Comparison of ENCODE assay signal across 8 cellular contexts in genomic region chr7:48084727-48085432, GRCh38. TPM values are rescaled to one million over a fixed set of nuclear protein-coding genes. Genes with fewer than 3 reads are reported as not detected.
A peak's percentile ranks its signal among the peaks of the same experiment; 100 is the strongest.
DNase-seq lines count a peak whose midpoint lies in the region; ATAC-seq and TF ChIP-seq lines count a peak whose summit lies in the region.
"Had no signal": no experiment of that assay in that cellular context is flagged by ENCODE, and none has a peak within 500 bp of the region (broad histone marks: within the 10 kb centered on the region; RNA-seq: fewer than 3 reads in every experiment).

No MANE protein-coding gene starts in this region.

- DNase-seq in RPMI8226: peak; percentile 76
- peak; percentile 78 for DNase-seq in activated naive CD4-positive, alpha-beta T cell treated with Interleukin-2 at 50 U/mL for 16 hours
- peak; percentile 91 for DNase-seq in right atrium auricular region (ENCODE audit: low spot score)
- DNase-seq in stimulated activated CD4-positive, alpha-beta T cell treated with anti-CD3 and anti-CD28 coated beads, Interleukin-2, amount 100 ng/mL, for 48 hours: peak; percentile 57 to 58
- DNase-seq in NCI-H524 (lab: John Stamatoyannopoulos, UW): no peak

- H3K27ac ChIP-seq in right atrium auricular region: peak overlapping the region; percentile 61 to 63

- no peaks in the 10 kb centered on the region for H3K27me3 ChIP-seq in right atrium auricular region

- ATAC-seq in GM19025 (IDR thresholded peaks at IDR 0.05; ENCODE audit: low read depth, unreplicated experiment) (peak; percentile 49), HG03095 (IDR thresholded peaks at IDR 0.05; ENCODE audit: unreplicated experiment) (peak; percentile 59)

- no peak overlapping the region for H3K4me3 ChIP-seq in right atrium auricular region

- no peaks in the 10 kb centered on the region for H3K36me3 ChIP-seq in right atrium auricular region

- peaks cover 0 to 56% of the 10 kb centered on the region in 2 donors for H3K4me1 ChIP-seq in right atrium auricular region

- no peak for TF ChIP-seq CTCF in right atrium auricular region (IDR thresholded peaks at IDR 0.05)

- no peaks in the 10 kb centered on the region for H3K9me3 ChIP-seq in right atrium auricular region

RNA-seq across cellular contexts. Expression of gene UPP1, which starts 4.2 kb away (rescaled TPM):
- total RNA-seq in right atrium auricular region: 10 to 100 TPM; 11.1 to 11.2 TPM

RNA-seq across cellular contexts. Expression of gene C7orf57, which starts 49.5 kb away (rescaled TPM):
- not detected for total RNA-seq in right atrium auricular region

RNA-seq across cellular contexts. Expression of gene SUN3, which starts 56.0 kb away (rescaled TPM):
- total RNA-seq in right atrium auricular region: not detected
- total RNA-seq: subcutaneous adipose tissue had no signal

Comparison
In these comparisons a context has a peak if more than half of its experiments do, and no peak if none do; other contexts are left out.
1. DNase-seq: peak in RPMI8226 (single experiment), activated naive CD4-positive, alpha-beta T cell treated with Interleukin-2 at 50 U/mL for 16 hours (single experiment), right atrium auricular region (single experiment) and stimulated activated CD4-positive, alpha-beta T cell treated with anti-CD3 and anti-CD28 coated beads, Interleukin-2, amount 100 ng/mL, for 48 hours (2 of 2); none in NCI-H524 (0 of 2).